In genomic region chr6:122061855-122062254, GRCh38 we compare ENCODE assay signal across 1 cellular context.
TF ChIP-seq lines count a peak whose summit lies in the region.

No MANE protein-coding gene starts in this region.

TF ChIP-seq in GM23338, 12 proteins besides CTCF, POLR2A, EP300 and RAD21 (continued from another document):
- TF ChIP-seq REST (IDR thresholded peaks at IDR 0.05; ENCODE audit: unreplicated experiment) (no peak), EZH2phosphoT487 (IDR thresholded peaks at IDR 0.05; ENCODE audit: unreplicated experiment) (no peak), NANOG (IDR thresholded peaks at IDR 0.05; ENCODE audit: borderline replicate concordance) (no peak), EZH2 (IDR thresholded peaks at IDR 0.05; ENCODE audit: low read depth, unreplicated experiment) (no peak), JUNB (IDR thresholded peaks at IDR 0.05; ENCODE audit: unreplicated experiment) (no peak), CREB1 (CRISPR knock-in tag; IDR thresholded peaks at IDR 0.05; ENCODE audit: low read depth) (no peak), ZNF462 (CRISPR knock-in tag; IDR thresholded peaks at IDR 0.05) (no peak)
